In the genomic region with DNA sequence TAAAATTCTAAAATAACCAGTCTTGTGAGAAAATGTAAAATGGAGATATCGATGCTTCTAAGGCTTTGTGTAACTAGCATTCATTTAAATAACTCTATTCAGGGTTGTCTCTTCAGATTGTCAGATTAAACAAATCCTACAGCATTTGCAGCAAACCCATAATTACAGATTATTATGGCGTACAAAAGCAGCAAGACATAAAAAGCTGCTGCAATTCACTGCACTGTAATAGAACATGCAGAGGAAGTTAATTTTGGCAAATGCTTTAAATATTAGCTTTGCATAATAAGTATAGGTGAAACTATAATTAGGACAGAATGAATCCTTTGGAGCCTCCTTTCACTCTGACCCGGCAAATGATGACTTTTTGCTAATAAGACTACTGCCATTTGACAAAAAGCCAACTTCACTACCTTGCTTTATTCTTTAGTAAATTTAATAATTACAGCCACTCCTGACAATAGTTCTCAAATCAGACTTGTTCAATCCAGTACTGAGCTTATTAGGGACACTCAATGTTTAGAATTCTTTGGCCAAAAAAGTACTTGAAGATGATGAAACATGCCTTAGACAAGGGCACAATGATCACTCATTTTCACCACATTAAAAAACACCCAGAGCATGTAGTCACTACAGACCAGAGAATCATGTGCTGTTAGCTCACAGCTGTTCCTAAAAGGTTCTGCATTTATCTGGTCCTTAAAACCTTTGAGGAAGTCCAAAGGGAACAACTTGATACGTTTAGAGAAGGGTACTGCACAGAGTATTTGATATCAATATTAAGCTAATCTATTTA, we compare ENCODE assay signal across 16 cellular contexts.
DNase-seq lines count a peak whose midpoint lies in the region; ATAC-seq and TF ChIP-seq lines count a peak whose summit lies in the region.
"Had no signal": no experiment of that assay in that cellular context is flagged by ENCODE, and none has a peak within 500 bp of the region (broad histone marks: within the 10 kb centered on the region; RNA-seq: fewer than 3 reads in every experiment).

No MANE protein-coding gene starts in this region.

- H3K36me3 ChIP-seq in spleen: peaks cover 0 to 65% (median 16%) of the 10 kb centered on the region in 6 donors

- WGBS in spleen, 5 donors: 78 to 84% (median 79%) methylated on average over 4 of the region's 4 CpGs

- no peaks in the 10 kb centered on the region for H3K4me1 ChIP-seq in spleen
- H3K4me1 ChIP-seq: heart left ventricle, right atrium auricular region had no signal

- ATAC-seq in HG02623 (IDR thresholded peaks at IDR 0.05; ENCODE audit: unreplicated experiment): no peak
- ATAC-seq: heart left ventricle; left cardiac atrium; natural killer cell treated with Interleukin-12 subunit alpha and Interleukin-12 subunit beta and Interleukin-15 and Interleukin-18, amount 100 ng/mL, for 72 hours had no signal

- TF ChIP-seq POLR2A in spleen (IDR thresholded peaks at IDR 0.05): no peak
- no peak for TF ChIP-seq POLR2A in erythroblast (IDR thresholded peaks at IDR 0.05; ENCODE audit: low read length)

- peaks cover 0 to 5% (median 2%) of the 10 kb centered on the region in 8 donors for H3K9me3 ChIP-seq in spleen
- H3K9me3 ChIP-seq: right atrium auricular region had no signal

- in situ Hi-C loops in GM13976 (cut with MboI; ENCODE audit: low sequenced_read_pairs, unreplicated experiment): no loop called here

- H3K4me3 ChIP-seq in spleen: no peak overlapping the region
- H3K4me3 ChIP-seq: heart left ventricle, right atrium auricular region had no signal

- no peak overlapping the region for H3K27ac ChIP-seq in spleen
- H3K27ac ChIP-seq: heart left ventricle, right atrium auricular region, VCaP had no signal

- no peak for TF ChIP-seq CTCF in spleen (IDR thresholded peaks at IDR 0.05 in 8 of 11, conservative IDR thresholded peaks at IDR 0.05 in 3 of 11)
- no peak for TF ChIP-seq CTCF in GM13976 (IDR thresholded peaks at IDR 0.05; ENCODE audit: borderline replicate concordance, control extremely low read depth, extremely low read depth, insufficient read depth, missing control alignments)

- H3K27me3 ChIP-seq in spleen (replicated peaks in 1 of 7): no peaks in the 10 kb centered on the region
- H3K27me3 ChIP-seq: heart left ventricle, right atrium auricular region had no signal

- intact Hi-C loops in spleen (cut with DNase I; ENCODE audit: low total_unique reads): no loop called here

- DNase-seq in COR-L47 (lab: John Stamatoyannopoulos, UW) (peak; percentile 83), MV-4-11 (lab: John Stamatoyannopoulos, UW) (peak; percentile 20), NCI-H82 (lab: John Stamatoyannopoulos, UW) (peak; percentile 30), iris pigment epithelial cell (ENCODE audit: low read depth) (peak; percentile 78), spleen (no peak), erythroblast (lab: John Stamatoyannopoulos, UW) (no peak), GM13976 (ENCODE audit: low spot score) (no peak)
- DNase-seq: amniotic stem cell; heart left ventricle; left cardiac atrium; NK-92 treated with Interleukin-12 subunit alpha and Interleukin-12 subunit beta, amount 100 ng/mL, for 24 hours; SIG-M5 had no signal

Comparison
In these comparisons a context has a peak if more than half of its experiments do, and no peak if none do; other contexts are left out.
1. DNase-seq: peak in COR-L47 (single experiment), MV-4-11 (single experiment), NCI-H82 (single experiment) and iris pigment epithelial cell (single experiment); none in spleen (single experiment), erythroblast (0 of 2) and GM13976 (single experiment).